ENCODE assay signal across 27 cellular contexts in genomic region chr1:22721122-22721873, GRCh38. TPM values are rescaled to one million over a fixed set of nuclear protein-coding genes. Genes with fewer than 3 reads are reported as not detected.
A peak's percentile ranks its signal among the peaks of the same experiment; 100 is the strongest.
DNase-seq lines count a peak whose midpoint lies in the region; ATAC-seq, FAIRE-seq and TF ChIP-seq lines count a peak whose summit lies in the region.
"Had no signal": no experiment of that assay in that cellular context is flagged by ENCODE, and none has a peak within 500 bp of the region (broad histone marks: within the 10 kb centered on the region; RNA-seq: fewer than 3 reads in every experiment).

No MANE protein-coding gene starts in this region.

- H4K20me1 ChIP-seq in HepG2 (ENCODE audit: insufficient read depth, low read length), result no peaks in the 10 kb centered on the region

- BruUV-seq in HepG2 (replicated peaks; lab: Mats Ljungman, UMichigan), result no TSS peak

- ATAC-seq in HepG2 (no peak), right lobe of liver (no peak), GM19023 (IDR thresholded peaks at IDR 0.05; ENCODE audit: unreplicated experiment) (no peak), HG03097 (IDR thresholded peaks at IDR 0.05; ENCODE audit: low FRiP score, unreplicated experiment) (no peak)
- ATAC-seq: HCT116 had no signal

- H3K27me3 ChIP-seq in HepG2 (ENCODE audit: control insufficient read depth in 1 of 2, insufficient read depth in 2 of 2, low read length in 2 of 2) (peaks cover 0 to 7% of the 10 kb centered on the region in 2 experiments; a peak in 2 of 5 replicates), right lobe of liver (no peaks in the 10 kb centered on the region), endodermal cell (ENCODE audit: control insufficient read depth, insufficient read depth, low read length, poor library complexity, severe bottlenecking) (no peaks in the 10 kb centered on the region)
- H3K27me3 ChIP-seq: BLaER1 treated with 17β-estradiol and CSF1 and Interleukin-3, amounts not matched to agents 10 nM and 100 nM had no signal

- POLR2A ChIA-PET in HepG2 (lab: Yijun Ruan, JAX), result no interaction called here

- H3K36me3 ChIP-seq in HepG2 (replicated peaks in 1 of 2; ENCODE audit: control insufficient read depth in 1 of 2, insufficient read depth in 2 of 2, low read length in 2 of 2), result no peaks in the 10 kb centered on the region
- no peaks in the 10 kb centered on the region for H3K36me3 ChIP-seq in right lobe of liver
- peaks cover 7% of the 10 kb centered on the region for H3K36me3 ChIP-seq in endodermal cell (ENCODE audit: control insufficient read depth, insufficient read depth, low read length)
- H3K36me3 ChIP-seq: BLaER1 treated with 17β-estradiol and CSF1 and Interleukin-3, amounts not matched to agents 10 nM and 100 nM had no signal

- TF ChIP-seq RAD21 in HepG2 (CRISPR knock-in tag; IDR thresholded peaks at IDR 0.05), result no peak

- no peaks in the 10 kb centered on the region for H3K79me2 ChIP-seq in HepG2 (ENCODE audit: insufficient read depth, low read length)

- H3K36me3 Mint-ChIP-seq in endodermal cell (ENCODE audit: low read depth) (no peaks in the 10 kb centered on the region), mesothelial cell of epicardium (peaks cover 6% of the 10 kb centered on the region)

- no peaks in the 10 kb centered on the region for H3K9me3 ChIP-seq in HepG2 (ENCODE audit: low read length)
- no peaks in the 10 kb centered on the region for H3K9me3 ChIP-seq in right lobe of liver
- no peaks in the 10 kb centered on the region for H3K9me3 ChIP-seq in endodermal cell (ENCODE audit: control insufficient read depth, low read length)
- H3K9me3 ChIP-seq: BLaER1 treated with 17β-estradiol and CSF1 and Interleukin-3, amounts not matched to agents 10 nM and 100 nM had no signal

- H3K4me3 Mint-ChIP-seq in endodermal cell, result no peak overlapping the region
- H3K4me3 Mint-ChIP-seq in mesothelial cell of epicardium, result no peak overlapping the region
- H3K4me3 Mint-ChIP-seq: CD4-positive, alpha-beta T cell had no signal

- H3K27ac Mint-ChIP-seq in endodermal cell, result peak overlapping the region; percentile 52
- H3K27ac Mint-ChIP-seq in mesothelial cell of epicardium, result peak overlapping the region; percentile 37
- H3K27ac Mint-ChIP-seq: CD4-positive, alpha-beta T cell had no signal

- FAIRE-seq in HepG2 (lab: Jason Lieb, UNC), result no peak
- FAIRE-seq: D721Med, G401.6, H1 had no signal

- TF ChIP-seq POLR2A in HepG2 (IDR thresholded peaks at IDR 0.05; ENCODE audit: insufficient read depth in 1 of 2, low read depth in 2 of 2, low read length in 2 of 2) (no peak), right lobe of liver (IDR thresholded peaks at IDR 0.05) (no peak)

- in situ Hi-C loops in HepG2 (cut with HindIII; ENCODE audit: extremely low pct_ligation_motif_present, low pct_unique_long_range_greater_than_20kb), result loop anchor here (25.0 kb wide), 1 partner anchor 166 kb away; no protein-coding TSS in a partner anchor

- DNase-seq in HepG2 (ENCODE audit: low spot score) (no peak), right lobe of liver (no peak), endodermal cell (no peak), mesothelial cell of epicardium (ENCODE audit: low spot score in 2 of 2, unreplicated experiment in 2 of 2) (no peak), ureter (ENCODE audit: low spot score) (no peak), mucosa of gallbladder (ENCODE audit: low spot score) (no peak)
- DNase-seq: AML-193; CD4-positive, alpha-beta T cell; Kasumi-1; MV-4-11; NCI-H1105 treated with DMSO at 0.1 percent for 48 hours; NCI-H146; NCI-H1930; NCI-H446 treated with DMSO at 0.1 percent for 48 hours; NCI-H526; NCI-H82; NK-92 treated with Interleukin-12 subunit alpha and Interleukin-12 subunit beta, amount 100 ng/mL, for 24 hours; PC-9; SHP77 treated with DMSO at 0.1 percent for 48 hours had no signal

- TF ChIP-seq EP300 in HepG2 (IDR thresholded peaks at IDR 0.05; ENCODE audit: low read depth in 2 of 2, low read length in 2 of 2) (no peak), HepG2 (CRISPR knock-in tag; IDR thresholded peaks at IDR 0.05; ENCODE audit: borderline replicate concordance) (no peak)

- H3K4me1 ChIP-seq in HepG2 (ENCODE audit: insufficient read depth, low read length), result peaks cover 14% of the 10 kb centered on the region
- no peaks in the 10 kb centered on the region for H3K4me1 ChIP-seq in right lobe of liver
- H3K4me1 ChIP-seq in endodermal cell (ENCODE audit: control insufficient read depth, insufficient read depth, low read length), result peaks cover 16% of the 10 kb centered on the region

- no peak for TF ChIP-seq CTCF in HepG2 (CRISPR knock-in tag; IDR thresholded peaks at IDR 0.05)
- no peak for TF ChIP-seq CTCF in right lobe of liver (IDR thresholded peaks at IDR 0.05)
- TF ChIP-seq CTCF in endodermal cell (conservative IDR thresholded peaks at IDR 0.05), result no peak
- no peak for TF ChIP-seq CTCF in mesothelial cell of epicardium (IDR thresholded peaks at IDR 0.05; ENCODE audit: unreplicated experiment)

- 64% methylated on average over 10 of the region's 10 CpGs for WGBS in HepG2 (ENCODE audit: low lambda C conversion rate)
- 80% methylated on average over 9 of the region's 10 CpGs for WGBS in right lobe of liver (ENCODE audit: insufficient coverage, low coverage, low lambda C conversion rate, missing lambda C conversion rate)
- WGBS in endodermal cell (ENCODE audit: insufficient coverage in 1 of 2, insufficient read length in 1 of 2), 2 experiments, result 95 to 96% methylated on average over 10 of the region's 10 CpGs

- intact Hi-C loops in HepG2 (cut with micrococcal nuclease; ENCODE audit: unreplicated experiment) (no loop called here), right lobe of liver (cut with DNase I) (no loop called here)

- H3K9ac ChIP-seq in HepG2 (ENCODE audit: insufficient read depth, low read depth, low read length) (no peak overlapping the region), endodermal cell (ENCODE audit: extremely low read depth, low read length, poor library complexity, severe bottlenecking) (no peak overlapping the region)
- H3K9ac ChIP-seq: BLaER1 treated with 17β-estradiol and CSF1 and Interleukin-3, amounts not matched to agents 10 nM and 100 nM had no signal

- no peak overlapping the region for H3K4me2 ChIP-seq in HepG2 (ENCODE audit: low read depth, low read length)
- H3K4me2 ChIP-seq: BLaER1 treated with 17β-estradiol and CSF1 and Interleukin-3, amounts not matched to agents 10 nM and 100 nM; PC-9 had no signal

- H3K9me3 Mint-ChIP-seq in endodermal cell (no peaks in the 10 kb centered on the region), mesothelial cell of epicardium (no peaks in the 10 kb centered on the region)
- H3K9me3 Mint-ChIP-seq: CD4-positive, alpha-beta T cell had no signal

- CTCF ChIA-PET in HepG2 (lab: Yijun Ruan, JAX; ENCODE audit: low intra/inter-chr PET ratio, low total read pairs), result no interaction called here

- peaks cover 21% of the 10 kb centered on the region for H3K4me1 Mint-ChIP-seq in endodermal cell
- H3K4me1 Mint-ChIP-seq in mesothelial cell of epicardium, result peaks cover 17% of the 10 kb centered on the region

- H3K27me3 Mint-ChIP-seq in endodermal cell (ENCODE audit: insufficient read depth) (peaks cover 9% of the 10 kb centered on the region), mesothelial cell of epicardium (ENCODE audit: low read depth) (no peaks in the 10 kb centered on the region)

- H2AFZ ChIP-seq in HepG2 (ENCODE audit: low read length), result no peak overlapping the region
- H2AFZ ChIP-seq: PC-9 had no signal

- H3K27ac ChIP-seq in HepG2 (ENCODE audit: extremely low read length, insufficient read depth, low read length) (no peak overlapping the region), right lobe of liver (no peak overlapping the region), endodermal cell (ENCODE audit: low read depth, low read length) (no peak overlapping the region)
- H3K27ac ChIP-seq: BLaER1 treated with 17β-estradiol and CSF1 and Interleukin-3, amounts not matched to agents 10 nM and 100 nM; PC-9; SK-N-MC had no signal

- H3K4me3 ChIP-seq in HepG2 (replicated peaks in 1 of 3; ENCODE audit: insufficient read depth in 1 of 3, low read depth in 2 of 3, low read length in 3 of 3), result no peak overlapping the region
- H3K4me3 ChIP-seq in right lobe of liver, result no peak overlapping the region
- H3K4me3 ChIP-seq in endodermal cell (ENCODE audit: low read length), result no peak overlapping the region
- H3K4me3 ChIP-seq: BLaER1 treated with 17β-estradiol and CSF1 and Interleukin-3, amounts not matched to agents 10 nM and 100 nM; PC-9; SK-N-MC had no signal

TF ChIP-seq in HepG2, 621 proteins besides CTCF, POLR2A, EP300 and RAD21:
- TF ChIP-seq CEBPB (IDR thresholded peaks at IDR 0.05; ENCODE audit: borderline replicate concordance, low read depth, low read length), result peak; percentile 31; the same call in 1 of the 2 replicates
- TF ChIP-seq FOSL1 (CRISPR knock-in tag; IDR thresholded peaks at IDR 0.05; ENCODE audit: borderline replicate concordance), result no peak

RNA-seq across cellular contexts. Expression of gene EPHB2, which starts 10.7 kb away (rescaled TPM):
- 0.11 TPM in 1 of 2 replicates, not detected in the other for total RNA-seq in HepG2 (2016; rRNA removed; fragmentation: Illumina TruSeq; extraction: Trizol)
- not detected in 2 replicates for total RNA-seq in HepG2 (2016; cell fraction: cytosol; rRNA removed; fragmentation: Illumina TruSeq; extraction: Trizol; ENCODE audit: low read depth)
- total RNA-seq in HepG2 (2016; cell fraction: insoluble cytoplasmic fraction; rRNA removed; fragmentation: Illumina TruSeq; extraction: Trizol), result not detected in 2 replicates
- total RNA-seq in HepG2 (2016; cell fraction: membrane; rRNA removed; fragmentation: Illumina TruSeq; extraction: Trizol), result 0.06 TPM in 1 of 2 replicates, not detected in the other
- not detected in 2 replicates for total RNA-seq in HepG2 (2016; cell fraction: nucleus; rRNA removed; fragmentation: Illumina TruSeq; extraction: Trizol)
- polyA plus RNA-seq in HepG2 (2011; rRNA removed), result 0.03 TPM in 2 replicates
- polyA plus RNA-seq in HepG2 (2011; cell fraction: cytosol; rRNA removed), result not detected in 2 replicates
- polyA plus RNA-seq in HepG2 (2011; cell fraction: nucleus; rRNA removed), result 0.03 TPM in 1 of 2 replicates, not detected in the other
- polyA plus RNA-seq in HepG2 (2012), result not detected in 2 replicates
- polyA plus RNA-seq in HepG2 (2016; cell fraction: cytosol; fragmentation: Illumina TruSeq; extraction: Trizol; ENCODE audit: low read depth), result not detected in 2 replicates
- polyA plus RNA-seq in HepG2 (2016; cell fraction: insoluble cytoplasmic fraction; fragmentation: Illumina TruSeq; extraction: Trizol; ENCODE audit: low read depth), result not detected in 2 replicates
- polyA plus RNA-seq in HepG2 (2016; cell fraction: membrane; fragmentation: Illumina TruSeq; extraction: Trizol; ENCODE audit: low read depth), result not detected in 2 replicates
- polyA plus RNA-seq in HepG2 (2016; cell fraction: nucleus; fragmentation: Illumina TruSeq; extraction: Trizol; ENCODE audit: insufficient read depth, low read depth), result not detected in 2 replicates
- 0.78 and 4.6 TPM in 2 replicates for polyA minus RNA-seq in HepG2 (2011; rRNA and poly(A)+ RNA removed; ENCODE audit: low replicate concordance)
- not detected in 2 replicates for polyA minus RNA-seq in HepG2 (2011; cell fraction: cytosol; rRNA and poly(A)+ RNA removed)
- polyA minus RNA-seq in HepG2 (2011; cell fraction: nucleus; rRNA and poly(A)+ RNA removed), result not detected in 2 replicates
- 1 to 10 TPM in 2 of 6 experiments, under 1 TPM in 4; 0.24 to 1.8 (median 0.62) TPM for total RNA-seq in right lobe of liver
- 10 to 100 TPM; 34.0 to 50.7 TPM for total RNA-seq in endodermal cell
- polyA plus RNA-seq in endodermal cell (2013, experiment 1 of 2), result 49.8 TPM
- polyA plus RNA-seq in endodermal cell (2013, experiment 2 of 2), result 46.5 TPM
- 125 to 133 TPM (median 130 TPM) in 3 replicates for total RNA-seq in mesothelial cell of epicardium
- total RNA-seq in ureter, result 14.6 TPM
- 3.7 TPM for total RNA-seq in mucosa of gallbladder
